In genomic region chr15:64891546-64891945, GRCh38 we compare ENCODE assay signal across 11 cellular contexts. TPM values are rescaled to one million over a fixed set of nuclear protein-coding genes. Genes with fewer than 3 reads are reported as not detected.
DNase-seq lines count a peak whose midpoint lies in the region; ATAC-seq lines count a peak whose summit lies in the region.
"Had no signal": no experiment of that assay in that cellular context is flagged by ENCODE, and none has a peak within 500 bp of the region (broad histone marks: within the 10 kb centered on the region; RNA-seq: fewer than 3 reads in every experiment).

No MANE protein-coding gene starts in this region.

- H3K9me3 ChIP-seq in T-helper 17 cell (ENCODE audit: control insufficient read depth, low read length, poor library complexity, severe bottlenecking) (no peaks in the 10 kb centered on the region), esophagus (ENCODE audit: control insufficient read depth in 2 of 2, insufficient read depth in 1 of 2, low read depth in 1 of 2, low read length in 1 of 2) (no peaks in the 10 kb centered on the region), thymus (ENCODE audit: control insufficient read depth) (no peaks in the 10 kb centered on the region)

- H3K4me3 ChIP-seq in esophagus (ENCODE audit: low read depth in 1 of 2, low read length in 2 of 2), result no peak overlapping the region
- no peak overlapping the region for H3K4me3 ChIP-seq in thymus (ENCODE audit: low read length)

- peak overlapping the region; percentile 99 for H3K27ac Mint-ChIP-seq in T-helper 17 cell

- H3K27me3 ChIP-seq in esophagus (ENCODE audit: control insufficient read depth in 1 of 2, insufficient read depth in 2 of 2, low read length in 2 of 2), result no peaks in the 10 kb centered on the region
- H3K27me3 ChIP-seq in thymus (ENCODE audit: control insufficient read depth, insufficient read depth), result no peaks in the 10 kb centered on the region

- H3K9me3 Mint-ChIP-seq in activated T-cell treated with anti-CD3 and anti-CD28 coated beads, Interleukin-2, amount 50 U/mL, for 4 hours, result no peaks in the 10 kb centered on the region
- H3K9me3 Mint-ChIP-seq: brain had no signal

- H3K36me3 ChIP-seq in esophagus (ENCODE audit: control insufficient read depth in 2 of 2, insufficient read depth in 2 of 2, low read length in 1 of 2), result no peaks in the 10 kb centered on the region
- no peaks in the 10 kb centered on the region for H3K36me3 ChIP-seq in thymus (ENCODE audit: control insufficient read depth, insufficient read depth)

- DNase-seq in activated T-cell treated with anti-CD3 and anti-CD28 coated beads, Interleukin-2, amount 50 U/mL, for 4 hours, result no peak
- no peak for DNase-seq in activated T-cell treated with anti-CD3 and anti-CD28 coated beads for 4 hours
- no peak for DNase-seq in T-helper 17 cell
- DNase-seq in NCI-H1417 (lab: John Stamatoyannopoulos, UW), result no peak
- DNase-seq: NCI-H2171, trophoblast cell had no signal

- peak overlapping the region; percentile 28 to 64 for H3K27ac ChIP-seq in esophagus (ENCODE audit: low read depth in 2 of 2, low read length in 1 of 2)
- H3K27ac ChIP-seq in thymus (ENCODE audit: low read depth), result peak overlapping the region; percentile 81

- peaks cover 51% of the 10 kb centered on the region for H3K4me1 Mint-ChIP-seq in activated T-cell treated with anti-CD3 and anti-CD28 coated beads, Interleukin-2, amount 50 U/mL, for 4 hours (ENCODE audit: low read depth)
- H3K4me1 Mint-ChIP-seq in T-helper 17 cell, result peaks cover 45% of the 10 kb centered on the region

- H3K36me3 Mint-ChIP-seq in activated T-cell treated with anti-CD3 and anti-CD28 coated beads, Interleukin-2, amount 50 U/mL, for 4 hours (ENCODE audit: insufficient read depth), result no peaks in the 10 kb centered on the region
- H3K36me3 Mint-ChIP-seq in T-helper 17 cell (ENCODE audit: low read depth), result no peaks in the 10 kb centered on the region
- H3K36me3 Mint-ChIP-seq: brain had no signal

- no peak for ATAC-seq in activated T-cell treated with anti-CD3 and anti-CD28 coated beads, Interleukin-2, amount 50 U/mL, for 4 hours
- ATAC-seq in T-helper 17 cell, result no peak
- ATAC-seq in GM21529 (IDR thresholded peaks at IDR 0.05; ENCODE audit: unreplicated experiment), result no peak
- no peak for ATAC-seq in GM19395 (IDR thresholded peaks at IDR 0.05; ENCODE audit: unreplicated experiment)

- H3K4me1 ChIP-seq in esophagus (ENCODE audit: control insufficient read depth in 2 of 2, insufficient read depth in 2 of 2, low read length in 1 of 2), result peaks cover 0 to 4% of the 10 kb centered on the region in 2 donors
- peaks cover 31% of the 10 kb centered on the region for H3K4me1 ChIP-seq in thymus (ENCODE audit: control insufficient read depth, insufficient read depth, low read length)

- no peaks in the 10 kb centered on the region for H3K27me3 Mint-ChIP-seq in activated T-cell treated with anti-CD3 and anti-CD28 coated beads, Interleukin-2, amount 50 U/mL, for 4 hours (ENCODE audit: low read depth)
- H3K27me3 Mint-ChIP-seq in T-helper 17 cell, result no peaks in the 10 kb centered on the region
- H3K27me3 Mint-ChIP-seq: brain had no signal

- peak overlapping the region; percentile 52 for H3K4me3 Mint-ChIP-seq in activated T-cell treated with anti-CD3 and anti-CD28 coated beads, Interleukin-2, amount 50 U/mL, for 4 hours
- peak overlapping the region; percentile 93 for H3K4me3 Mint-ChIP-seq in T-helper 17 cell
- H3K4me3 Mint-ChIP-seq: brain had no signal

RNA-seq across cellular contexts. Expression of gene ANKDD1A, which starts 20.2 kb away (rescaled TPM):
- total RNA-seq in activated T-cell treated with anti-CD3 and anti-CD28 coated beads, Interleukin-2, amount 50 U/mL, for 4 hours, result 1 to 10 TPM in 2 of 3 donors, under 1 TPM in 1; 0.63 to 2.4 (median 1.4) TPM
- 1 to 10 TPM; 3.0 to 8.9 TPM for total RNA-seq in T-helper 17 cell
- polyA plus RNA-seq in esophagus (1 to 10 TPM; 1.4 to 1.9 TPM), thymus (3.6 TPM)

RNA-seq across cellular contexts. Expression of gene PLEKHO2, which starts 49.8 kb away (rescaled TPM):
- total RNA-seq in activated T-cell treated with anti-CD3 and anti-CD28 coated beads, Interleukin-2, amount 50 U/mL, for 4 hours, result 10 to 100 TPM in 2 of 3 donors, 1 to 10 TPM in 1; 9.3 to 14.2 (median 13.0) TPM
- total RNA-seq in T-helper 17 cell, result 10 to 100 TPM; 16.3 to 18.2 TPM
- polyA plus RNA-seq in esophagus (1 to 10 TPM; 4.8 to 6.6 TPM), thymus (18.7 TPM)
